Comparison of ENCODE assay signal across 27 cellular contexts in genomic region chr10:80633910-80634309, GRCh38.
DNase-seq lines count a peak whose midpoint lies in the region; FAIRE-seq and TF ChIP-seq lines count a peak whose summit lies in the region.
"Had no signal": no experiment of that assay in that cellular context is flagged by ENCODE, and none has a peak within 500 bp of the region (broad histone marks: within the 10 kb centered on the region; RNA-seq: fewer than 3 reads in every experiment).

No MANE protein-coding gene starts in this region.

- H3K27me3 ChIP-seq in prostate gland (replicated peaks; ENCODE audit: insufficient read depth) = no peaks in the 10 kb centered on the region
- H3K27me3 ChIP-seq: BE2C, BLaER1 had no signal

- no peak for FAIRE-seq in D721Med (lab: Jason Lieb, UNC)
- FAIRE-seq: A204.1, GM12878, GM12892, GM18507 had no signal

- in situ Hi-C loops in SK-MEL-5 (cut with HindIII; ENCODE audit: low pct_unique_long_range_greater_than_20kb, low sequenced_read_pairs) = no loop called here

- no peak overlapping the region for H3K4me3 ChIP-seq in coronary artery
- no peak overlapping the region for H3K4me3 ChIP-seq in prostate gland
- H3K4me3 ChIP-seq: BLaER1, GM12878 had no signal

- H3K36me3 ChIP-seq in prostate gland = no peaks in the 10 kb centered on the region
- H3K36me3 ChIP-seq: BE2C had no signal

- 79% methylated on average over 7 of the region's 7 CpGs for WGBS in prostate gland

- DNase-seq in D721Med (ENCODE audit: insufficient read length, low spot score) (peak; percentile 41), SK-MEL-5 (ENCODE audit: low read depth, low spot score) (peak; percentile 14), foreskin melanocyte (peak; percentile 40), coronary artery (ENCODE audit: low spot score) (no peak), RPMI8226 (no peak), prostate gland (ENCODE audit: low spot score) (no peak)
- DNase-seq: 8988T; ACHN; BE2C; C1 segment of cervical spinal cord; Calu3; CD4-positive, alpha-beta memory T cell; CD4-positive, CD25-positive, alpha-beta regulatory T cell; CD8-positive, alpha-beta memory T cell; COR-L47; DMS 273 treated with DMSO at 0.1 percent for 48 hours; DMS153; DMS53; DMS79; DND-41; EL; GDM1 had no signal

- H3K27ac ChIP-seq in coronary artery (no peak overlapping the region), prostate gland (no peak overlapping the region)
- H3K27ac ChIP-seq: BLaER1 had no signal

- intact Hi-C loops in prostate gland (cut with DNase I) = no loop called here

- no peak for TF ChIP-seq POLR2A in prostate gland (IDR thresholded peaks at IDR 0.05)

- no peaks in the 10 kb centered on the region for H3K4me1 ChIP-seq in prostate gland (replicated peaks)
- H3K4me1 ChIP-seq: BE2C had no signal

- no peaks in the 10 kb centered on the region for H3K9me3 ChIP-seq in prostate gland
- H3K9me3 ChIP-seq: BE2C had no signal

- no peak for TF ChIP-seq CTCF in D721Med (IDR thresholded peaks at IDR 0.05; ENCODE audit: insufficient read depth, missing control alignments)
- TF ChIP-seq CTCF in coronary artery (IDR thresholded peaks at IDR 0.05) = no peak
- no peak for TF ChIP-seq CTCF in prostate gland (IDR thresholded peaks at IDR 0.05)

Comparison
In these comparisons a context has a peak if more than half of its experiments do, and no peak if none do; other contexts are left out.
1. DNase-seq: peak in D721Med (single experiment), SK-MEL-5 (single experiment) and foreskin melanocyte (single experiment); none in coronary artery (single experiment), RPMI8226 (single experiment) and prostate gland (single experiment).